In the genomic region with DNA sequence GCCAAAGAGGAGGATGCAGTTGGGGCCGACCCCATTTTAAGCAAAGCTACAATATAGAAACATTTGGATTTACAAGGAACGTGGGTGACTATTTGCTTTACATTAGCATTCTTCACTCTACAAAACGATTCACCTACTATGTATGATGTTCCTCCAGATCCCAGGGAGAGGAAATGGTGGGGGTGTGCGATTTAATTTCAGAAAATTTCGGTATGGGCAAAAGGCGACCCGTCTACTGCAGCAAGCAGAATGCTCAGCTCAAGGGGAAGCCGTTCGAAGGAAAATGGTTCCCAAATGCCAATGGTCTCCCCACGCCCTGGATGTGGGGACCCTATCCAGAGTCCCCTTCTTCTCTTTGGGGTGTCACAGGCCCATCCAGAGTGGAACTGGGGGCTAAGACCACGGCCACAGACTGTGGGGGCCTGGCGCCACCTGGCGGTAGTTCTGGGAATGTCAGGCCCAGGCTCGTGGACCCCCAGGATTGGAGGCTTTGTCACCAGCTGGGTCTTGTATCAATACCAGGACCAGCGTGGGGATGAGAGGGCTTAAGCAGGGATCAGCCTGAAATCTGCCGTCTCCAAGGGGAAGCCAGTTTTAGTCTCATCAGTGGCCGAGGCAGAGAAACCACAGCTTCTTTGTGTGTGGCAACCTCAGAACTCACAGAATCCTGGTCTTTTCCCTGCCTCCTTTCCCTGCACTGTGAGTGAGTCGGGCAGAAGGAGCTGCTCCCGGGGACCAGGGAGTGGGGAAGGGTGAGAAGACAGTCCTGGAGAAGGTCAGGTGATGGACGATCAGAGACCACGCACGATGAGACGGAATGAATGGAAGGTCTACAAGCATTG, we compare ENCODE assay signal across 8 cellular contexts. TPM values are rescaled to one million over a fixed set of nuclear protein-coding genes. Genes with fewer than 3 reads are reported as not detected.
DNase-seq lines count a peak whose midpoint lies in the region; ATAC-seq and TF ChIP-seq lines count a peak whose summit lies in the region.

No MANE protein-coding gene starts in this region.

- peak; percentile 58 for DNase-seq in DND-41
- peak; percentile 28 for DNase-seq in MM.1S
- DNase-seq in activated T-cell treated with anti-CD3 and anti-CD28 coated beads for 4 hours, result peak; percentile 38
- DNase-seq in esophagus squamous epithelium (lab: John Stamatoyannopoulos, UW), result no peak
- DNase-seq in ovary, result peak in 4 of 5 donors; percentile 51 to 74 (median 61)
- no peak for DNase-seq in vagina (ENCODE audit: extremely low spot score in 2 of 2)
- no peak for DNase-seq in mesenteric fat pad (ENCODE audit: low spot score)
- DNase-seq in GOT3 (lab: John Stamatoyannopoulos, UW), result no peak

- 26 to 38% methylated on average over 13 to 17 of the region's 23 CpGs for WGBS in esophagus squamous epithelium, 2 donors
- 12 to 17% (median 16%) methylated on average over 23 of the region's 23 CpGs for WGBS in ovary, 3 donors

- H3K27me3 ChIP-seq in DND-41 (ENCODE audit: insufficient read depth, low read length, poor library complexity), result no peaks in the 10 kb centered on the region
- peaks cover 86% of the 10 kb centered on the region for H3K27me3 ChIP-seq in MM.1S (replicated peaks; ENCODE audit: insufficient read depth, low read length)
- H3K27me3 ChIP-seq in esophagus squamous epithelium, result peaks cover 0 to 62% (median 0%) of the 10 kb centered on the region in 4 donors
- H3K27me3 ChIP-seq in ovary, result no peaks in the 10 kb centered on the region
- H3K27me3 ChIP-seq in vagina, result no peaks in the 10 kb centered on the region

- H3K36me3 ChIP-seq in DND-41 (ENCODE audit: insufficient read depth, low read length) (no peaks in the 10 kb centered on the region), MM.1S (replicated peaks; ENCODE audit: insufficient read depth, low read length) (no peaks in the 10 kb centered on the region), esophagus squamous epithelium (no peaks in the 10 kb centered on the region), ovary (no peaks in the 10 kb centered on the region), vagina (no peaks in the 10 kb centered on the region)

- no peaks in the 10 kb centered on the region for H3K9me2 ChIP-seq in MM.1S (replicated peaks; ENCODE audit: insufficient read depth, low read length)

- H3K27ac ChIP-seq in DND-41 (ENCODE audit: low read length) (no peak overlapping the region), MM.1S (ENCODE audit: low read length) (no peak overlapping the region), esophagus squamous epithelium (no peak overlapping the region), ovary (no peak overlapping the region), vagina (no peak overlapping the region)

- H3F3A ChIP-seq in MM.1S (ENCODE audit: insufficient read depth, low read length), result no peaks in the 10 kb centered on the region

- TF ChIP-seq EP300 in ovary (IDR thresholded peaks at IDR 0.05), result no peak

- H3K9ac ChIP-seq in DND-41 (ENCODE audit: low read depth, low read length) (no peak overlapping the region), MM.1S (ENCODE audit: low read length) (no peak overlapping the region; the same call in 1 of the 2 replicates)

- H3K4me1 ChIP-seq in DND-41 (ENCODE audit: insufficient read depth, low read length), result no peaks in the 10 kb centered on the region
- H3K4me1 ChIP-seq in MM.1S (ENCODE audit: low read length), result 0 out of 2 replicates have a peak, but pooled peaks cover 4% of the 10 kb centered on the region
- H3K4me1 ChIP-seq in esophagus squamous epithelium, result peaks cover 3 to 20% (median 9%) of the 10 kb centered on the region in 3 donors
- H3K4me1 ChIP-seq in ovary (ENCODE audit: insufficient read depth), result no peaks in the 10 kb centered on the region
- H3K4me1 ChIP-seq in vagina, result peaks cover 7% of the 10 kb centered on the region

- H4K20me1 ChIP-seq in DND-41 (ENCODE audit: insufficient read depth, low read length) (peaks cover 3% of the 10 kb centered on the region), MM.1S (ENCODE audit: insufficient read depth, low read length) (no peaks in the 10 kb centered on the region)

- peak; percentile 98 for TF ChIP-seq CTCF in DND-41 (IDR thresholded peaks at IDR 0.05; ENCODE audit: borderline replicate concordance, extremely low read depth, low read length, poor library complexity, severe bottlenecking)
- TF ChIP-seq CTCF in MM.1S (IDR thresholded peaks at IDR 0.05; ENCODE audit: low read length), result peak; percentile 98
- TF ChIP-seq CTCF in esophagus squamous epithelium (IDR thresholded peaks at IDR 0.05), result peak; percentile 75 to 98 (median 88)
- peak; percentile 94 to 95 (median 95) for TF ChIP-seq CTCF in ovary (IDR thresholded peaks at IDR 0.05)
- TF ChIP-seq CTCF in vagina (IDR thresholded peaks at IDR 0.05), result peak; percentile 82 to 98 (median 97)

- no peaks in the 10 kb centered on the region for H3K79me2 ChIP-seq in DND-41 (ENCODE audit: insufficient read depth, low read length)
- H3K79me2 ChIP-seq in MM.1S (ENCODE audit: low read length), result no peaks in the 10 kb centered on the region

- H3K4me3 ChIP-seq in DND-41 (ENCODE audit: low read depth in 1 of 2, low read length in 2 of 2), result no peak overlapping the region
- peak overlapping the region; percentile 38; the same call in 1 of the 2 replicates for H3K4me3 ChIP-seq in MM.1S (ENCODE audit: low read length)
- peak overlapping the region in 1 of 4 donors; percentile 23 for H3K4me3 ChIP-seq in esophagus squamous epithelium
- no peak overlapping the region for H3K4me3 ChIP-seq in ovary
- H3K4me3 ChIP-seq in vagina, result peak overlapping the region; percentile 7 to 24

- H3K9me3 ChIP-seq in DND-41 (ENCODE audit: insufficient read depth, low read length, severe bottlenecking) (no peaks in the 10 kb centered on the region), MM.1S (replicated peaks; ENCODE audit: insufficient read depth, low read length) (no peaks in the 10 kb centered on the region), esophagus squamous epithelium (no peaks in the 10 kb centered on the region), ovary (no peaks in the 10 kb centered on the region), vagina (no peaks in the 10 kb centered on the region)

- H3K4me2 ChIP-seq in DND-41 (ENCODE audit: insufficient read depth, low read length) (no peak overlapping the region), MM.1S (ENCODE audit: low read depth, low read length) (peak overlapping the region; percentile 68)

- peak; percentile 82 for ATAC-seq in DND-41 (ENCODE audit: insufficient read depth, low read depth)

- intact Hi-C loops in esophagus squamous epithelium (cut with DNase I), result loop anchor here (5.0 kb wide), 2 partner anchors 40 to 70 kb away; no protein-coding TSS in a partner anchor
- intact Hi-C loops in ovary (cut with DNase I), result loop anchor here in 3 of 4 donors (2.0 to 10.0 kb wide), 3 partner anchors 38 to 72 kb away; no protein-coding TSS in a partner anchor
- intact Hi-C loops in vagina (cut with DNase I), result loop anchor here (5.0 to 10.0 kb wide), 2 partner anchors 35 to 72 kb away; a partner anchor contains a TSS

- TF ChIP-seq POLR2A in esophagus squamous epithelium (IDR thresholded peaks at IDR 0.05) (no peak), ovary (IDR thresholded peaks at IDR 0.05) (no peak), vagina (IDR thresholded peaks at IDR 0.05) (no peak)

- H2AFZ ChIP-seq in DND-41 (ENCODE audit: low read depth, low read length) (no peak overlapping the region), MM.1S (ENCODE audit: low read length) (peak overlapping the region; percentile 39; the same call in 1 of the 2 replicates)

RNA-seq across cellular contexts. Expression of a gene that starts 8.3 kb away (rescaled TPM):
- total RNA-seq in esophagus squamous epithelium, result 1 to 10 TPM in 1 of 4 donors, under 1 TPM in 1, not detected in 2; 0.76 to 1.3 TPM
- total RNA-seq in ovary, result 10 to 100 TPM in 1 of 7 donors, 1 to 10 TPM in 3, under 1 TPM in 3; 0.45 to 23.0 (median 1.4) TPM
- 1 to 10 TPM in 1 of 2 donors, under 1 TPM in 1; 0.48 to 1.7 TPM for polyA plus RNA-seq in ovary
- 0.74 TPM for total RNA-seq in vagina
- 1.2 TPM for total RNA-seq in mesenteric fat pad

Comparison
In these comparisons a context has a peak if more than half of its experiments do, and no peak if none do; other contexts are left out.
1. DNase-seq: peak in DND-41 (single experiment), MM.1S (single experiment), activated T-cell treated with anti-CD3 and anti-CD28 coated beads for 4 hours (single experiment) and ovary (4 of 5); none in esophagus squamous epithelium (single experiment), vagina (0 of 2), mesenteric fat pad (single experiment) and GOT3 (single experiment).
2. H3K4me3 ChIP-seq: peak in MM.1S (single experiment) and vagina (2 of 2); none in DND-41 (0 of 2) and ovary (single experiment).
3. Peak in every context shown above with its lines, with median percentiles within 50 percentile points of each other: CTCF ChIP-seq.